Comparison of ENCODE assay signal across 1 cellular context in genomic region chr1:207959141-207959825, GRCh38.
TF ChIP-seq lines count a peak whose summit lies in the region.

No MANE protein-coding gene starts in this region.

TF ChIP-seq in GM23338, 12 proteins besides CTCF, POLR2A, EP300 and RAD21 (continued from another document):
- no peak for TF ChIP-seq ETS1 (IDR thresholded peaks at IDR 0.05)
- TF ChIP-seq STAT1 (IDR thresholded peaks at IDR 0.05; ENCODE audit: unreplicated experiment) = no peak
